28 cellular contexts compared by ENCODE assay signal in genomic region chr1:82423174-82423815, GRCh38.
"Had no signal": no experiment of that assay in that cellular context is flagged by ENCODE, and none has a peak within 500 bp of the region (broad histone marks: within the 10 kb centered on the region; RNA-seq: fewer than 3 reads in every experiment).

No MANE protein-coding gene starts in this region.

- H3K27ac ChIP-seq: adrenal gland, Peyer's patch, SJSA1, WERI-Rb-1 had no signal

- ATAC-seq: activated CD8-positive, alpha-beta T cell treated with anti-CD3 and anti-CD28 coated beads, Interleukin-2, amount 10 ng/mL, durations not matched to agents 7 days and 5 days had no signal

- H3K4me3 ChIP-seq: adrenal gland, MG63, Peyer's patch, SJSA1 had no signal

- H3K27ac Mint-ChIP-seq: activated CD4-positive, alpha-beta T cell treated with anti-CD3 and anti-CD28 coated beads, Interleukin-2, amount 10 ng/mL, durations not matched to agents 24 days and 14 days; activated CD8-positive, alpha-beta T cell treated with anti-CD3 and anti-CD28 coated beads, Interleukin-2, amount 10 ng/mL, durations not matched to agents 7 days and 5 days; activated naive CD4-positive, alpha-beta T cell treated with anti-CD3 and anti-CD28 coated beads, Interleukin-2, amount 50 U/mL, for 24 hours; activated naive CD8-positive, alpha-beta T cell treated with anti-CD3 and anti-CD28 coated beads, Interleukin-2, amount 10 ng/mL, durations not matched to agents 7 days and 5 days; activated T-cell treated with anti-CD3 and anti-CD28 coated beads, Interleukin-2, amount 50 U/mL, for 24 hours; activated T-helper 2 cell treated with anti-CD3 and anti-CD28 coated beads, Interferon-gamma antibody, Interleukin-2, Interleukin-4, amounts not matched to agents 10 μg/mL and 5 μg/mL and 100 μg/mL, durations not matched to agents 14 hours and 24 hours and 36 hours; T-helper 1 cell treated with Interleukin-12 subunit alpha and Interleukin-12 subunit beta and Interleukin-4 antibody, amounts not matched to agents 30 μg/mL and 1 μg/mL, for 36 hours; T-helper 2 cell treated with Interferon-gamma antibody and Interleukin-4, amounts not matched to agents 5 μg/mL and 100 μg/mL, for 36 hours had no signal

- DNase-seq: activated CD4-positive, alpha-beta T cell treated with anti-CD3 and anti-CD28 coated beads, Interleukin-2, amount 10 ng/mL, durations not matched to agents 24 days and 14 days; activated CD4-positive, alpha-beta T cell treated with anti-CD3 and anti-CD28 coated beads, Interleukin-2, amount 50 U/mL, for 4 hours; activated CD8-positive, alpha-beta T cell treated with anti-CD3 and anti-CD28 coated beads, Interleukin-2, amount 10 ng/mL, durations not matched to agents 7 days and 5 days; activated gamma-delta T cell; activated naive CD4-positive, alpha-beta T cell treated with Interleukin-2 at 50 U/mL for 16 hours; activated naive CD8-positive, alpha-beta T cell treated with anti-CD3 and anti-CD28 coated beads, Interleukin-2, amount 10 ng/mL, durations not matched to agents 7 days and 5 days; activated T-cell treated with anti-CD3 and anti-CD28 coated beads, Interleukin-2, amount 50 U/mL, for 24 hours; adrenal gland; anterior cingulate cortex; Karpas-422; KBM-7; MG63; NCI-H1048; NCI-H1436 treated with DMSO at 0.1 percent for 48 hours; NCI-H1694 treated with DMSO at 0.1 percent for 48 hours; NCI-H2029; NCI-H345; NCI-H524 treated with DMSO at 0.1 percent for 48 hours; Peyer's patch; RPMI8226; SHP77 treated with DMSO at 0.1 percent for 48 hours; SK-N-SH; WERI-Rb-1 had no signal

- H3K9me2 ChIP-seq: SK-N-SH had no signal

- H3K4me1 Mint-ChIP-seq: activated CD4-positive, alpha-beta T cell treated with anti-CD3 and anti-CD28 coated beads, Interleukin-2, amount 10 ng/mL, durations not matched to agents 24 days and 14 days; activated naive CD4-positive, alpha-beta T cell treated with anti-CD3 and anti-CD28 coated beads, Interleukin-2, amount 50 U/mL, for 24 hours; activated naive CD8-positive, alpha-beta T cell treated with anti-CD3 and anti-CD28 coated beads, Interleukin-2, amount 10 ng/mL, durations not matched to agents 7 days and 5 days had no signal

- H3K27me3 ChIP-seq: adrenal gland, MG63, Peyer's patch, SJSA1 had no signal

- H3K36me3 ChIP-seq: adrenal gland, MG63, Peyer's patch, SJSA1, WERI-Rb-1 had no signal

- H3K4me1 ChIP-seq: adrenal gland, Peyer's patch, SJSA1 had no signal

- H3K9me3 Mint-ChIP-seq: activated CD4-positive, alpha-beta T cell treated with anti-CD3 and anti-CD28 coated beads, Interleukin-2, amount 10 ng/mL, durations not matched to agents 24 days and 14 days; activated naive CD8-positive, alpha-beta T cell treated with anti-CD3 and anti-CD28 coated beads, Interleukin-2, amount 10 ng/mL, durations not matched to agents 7 days and 5 days; activated T-cell treated with anti-CD3 and anti-CD28 coated beads, Interleukin-2, amount 50 U/mL, for 24 hours; activated T-helper 2 cell treated with anti-CD3 and anti-CD28 coated beads, Interferon-gamma antibody, Interleukin-2, Interleukin-4, amounts not matched to agents 10 μg/mL and 5 μg/mL and 100 μg/mL, durations not matched to agents 14 hours and 24 hours and 36 hours; T-helper 1 cell treated with Interleukin-12 subunit alpha and Interleukin-12 subunit beta and Interleukin-4 antibody, amounts not matched to agents 30 μg/mL and 1 μg/mL, for 36 hours; T-helper 2 cell treated with Interferon-gamma antibody and Interleukin-4, amounts not matched to agents 5 μg/mL and 100 μg/mL, for 36 hours had no signal

- H3K9me3 ChIP-seq: adrenal gland, MG63, Peyer's patch, SJSA1, SK-N-SH had no signal

- H3K27me3 Mint-ChIP-seq: activated CD4-positive, alpha-beta T cell treated with anti-CD3 and anti-CD28 coated beads, Interleukin-2, amount 10 ng/mL, durations not matched to agents 24 days and 14 days; activated T-cell treated with anti-CD3 and anti-CD28 coated beads, Interleukin-2, amount 50 U/mL, for 24 hours had no signal

- H3K9ac ChIP-seq: SK-N-SH had no signal

- H3K4me3 Mint-ChIP-seq: activated CD4-positive, alpha-beta T cell treated with anti-CD3 and anti-CD28 coated beads, Interleukin-2, amount 10 ng/mL, durations not matched to agents 24 days and 14 days; activated CD8-positive, alpha-beta T cell treated with anti-CD3 and anti-CD28 coated beads, Interleukin-2, amount 10 ng/mL, durations not matched to agents 7 days and 5 days; activated naive CD4-positive, alpha-beta T cell treated with anti-CD3 and anti-CD28 coated beads, Interleukin-2, amount 50 U/mL, for 24 hours; activated naive CD8-positive, alpha-beta T cell treated with anti-CD3 and anti-CD28 coated beads, Interleukin-2, amount 10 ng/mL, durations not matched to agents 7 days and 5 days; activated T-cell treated with anti-CD3 and anti-CD28 coated beads, Interleukin-2, amount 50 U/mL, for 24 hours; T-helper 1 cell treated with Interleukin-12 subunit alpha and Interleukin-12 subunit beta and Interleukin-4 antibody, amounts not matched to agents 30 μg/mL and 1 μg/mL, for 36 hours; T-helper 2 cell treated with Interferon-gamma antibody and Interleukin-4, amounts not matched to agents 5 μg/mL and 100 μg/mL, for 36 hours had no signal

- H3K4me2 ChIP-seq: SK-N-SH had no signal

- H3K36me3 Mint-ChIP-seq: activated naive CD4-positive, alpha-beta T cell treated with anti-CD3 and anti-CD28 coated beads, Interleukin-2, amount 50 U/mL, for 24 hours; activated naive CD8-positive, alpha-beta T cell treated with anti-CD3 and anti-CD28 coated beads, Interleukin-2, amount 10 ng/mL, durations not matched to agents 7 days and 5 days had no signal
